In the genomic region with DNA sequence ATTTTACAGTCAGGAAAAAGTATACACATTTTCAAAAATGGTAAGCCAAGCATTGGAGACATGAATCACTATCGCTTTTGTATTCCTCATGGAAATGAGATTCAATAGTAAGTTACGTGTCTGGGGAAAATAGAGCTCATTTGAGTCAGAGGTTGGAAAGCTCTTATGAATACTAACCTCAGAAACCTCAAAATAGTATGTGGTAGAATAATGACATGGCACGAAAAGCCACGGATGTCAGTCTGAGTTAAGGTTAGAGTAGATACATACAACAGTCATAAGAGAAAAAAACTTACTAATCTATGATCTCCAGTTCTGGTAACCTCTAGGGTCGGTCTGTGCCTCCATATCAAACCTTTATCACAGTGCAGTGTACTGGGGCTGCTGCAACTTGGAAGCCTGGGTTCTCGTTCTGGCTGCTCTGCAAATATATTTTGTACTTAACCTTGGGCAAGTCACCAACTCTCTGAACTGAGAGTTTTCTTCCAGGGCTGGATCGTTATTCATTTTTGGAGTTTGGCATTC, we compare ENCODE assay signal across 8 cellular contexts. TPM values are rescaled to one million over a fixed set of nuclear protein-coding genes. Genes with fewer than 3 reads are reported as not detected.
A peak's percentile ranks its signal among the peaks of the same experiment; 100 is the strongest.
DNase-seq lines count a peak whose midpoint lies in the region; ATAC-seq and TF ChIP-seq lines count a peak whose summit lies in the region.

No MANE protein-coding gene starts in this region.

- in situ Hi-C loops in brain microvascular endothelial cell (cut with HindIII; ENCODE audit: low pct_ligation_motif_present, low sequenced_read_pairs), result no loop called here

- WGBS in smooth muscle cell (ENCODE audit: low lambda C conversion rate), result 33% methylated on average over 7 of the region's 7 CpGs

- DNase-seq in brain microvascular endothelial cell, result peak; percentile 94
- no peak for DNase-seq in smooth muscle cell (lab: John Stamatoyannopoulos, UW; ENCODE audit: unreplicated experiment)
- DNase-seq in GM19240 (ENCODE audit: insufficient read length, low spot score), result no peak
- no peak for DNase-seq in NCI-H1092 treated with DMSO at 0.1 percent for 48 hours (lab: John Stamatoyannopoulos, UW)
- no peak for DNase-seq in H7
- no peak for DNase-seq in Ammon's horn (ENCODE audit: low spot score)

- ATAC-seq in GM18858 (IDR thresholded peaks at IDR 0.05; ENCODE audit: unreplicated experiment), result peak; percentile 70

- H3K4me2 ChIP-seq in KMS-11 (peak overlapping the region; percentile 26; the same call in 1 of the 2 replicates), smooth muscle cell (peak overlapping the region; percentile 70)

- no peak overlapping the region for H3K27ac ChIP-seq in KMS-11
- H3K27ac ChIP-seq in brain microvascular endothelial cell, result peak overlapping the region; percentile 85
- H3K27ac ChIP-seq in smooth muscle cell (ENCODE audit: low read depth), result peak overlapping the region; percentile 92

- H3K4me3 ChIP-seq in KMS-11 (IDR thresholded peaks at IDR 0.05; ENCODE audit: insufficient read depth, low read depth, low read length) (no peak overlapping the region), brain microvascular endothelial cell (ENCODE audit: low read depth, low read length) (no peak overlapping the region), smooth muscle cell (no peak overlapping the region), H7 (ENCODE audit: insufficient read depth, low read depth, low read length) (no peak overlapping the region)

- TF ChIP-seq CTCF in KMS-11 (conservative IDR thresholded peaks at IDR 0.05; ENCODE audit: low read depth, low read length) (no peak), brain microvascular endothelial cell (IDR thresholded peaks at IDR 0.05; ENCODE audit: low read depth, low read length, missing control alignments) (no peak), smooth muscle cell (IDR thresholded peaks at IDR 0.05; ENCODE audit: borderline replicate concordance, insufficient read depth, poor library complexity, severe bottlenecking) (no peak)

- H3K9me3 ChIP-seq in smooth muscle cell (replicated peaks; ENCODE audit: low read depth), result no peaks in the 10 kb centered on the region

- H3F3A ChIP-seq in smooth muscle cell (ENCODE audit: low read depth), result peaks cover 26% of the 10 kb centered on the region

- H3K36me3 ChIP-seq in KMS-11 (ENCODE audit: insufficient read depth) (no peaks in the 10 kb centered on the region), brain microvascular endothelial cell (replicated peaks) (peaks cover 4% of the 10 kb centered on the region), smooth muscle cell (ENCODE audit: low read depth) (no peaks in the 10 kb centered on the region), H7 (replicated peaks; ENCODE audit: control insufficient read depth, insufficient read depth, low read length) (peaks cover 1% of the 10 kb centered on the region; the same call in 1 of the 2 replicates)

- no peak overlapping the region for H2AFZ ChIP-seq in KMS-11 (ENCODE audit: low read depth)
- no peak overlapping the region for H2AFZ ChIP-seq in smooth muscle cell (ENCODE audit: low read depth)

- H4K20me1 ChIP-seq in KMS-11 (ENCODE audit: insufficient read depth) (no peaks in the 10 kb centered on the region), smooth muscle cell (ENCODE audit: low read depth) (peaks cover 26% of the 10 kb centered on the region)

- H3K4me1 ChIP-seq in KMS-11 (ENCODE audit: low read depth, poor library complexity, severe bottlenecking) (peaks cover 12% of the 10 kb centered on the region), smooth muscle cell (ENCODE audit: low read depth) (peaks cover 28% of the 10 kb centered on the region)

- no peaks in the 10 kb centered on the region; the same call in 1 of the 2 replicates for H3K27me3 ChIP-seq in KMS-11 (ENCODE audit: insufficient read depth, low read depth)
- H3K27me3 ChIP-seq in brain microvascular endothelial cell (replicated peaks), result no peaks in the 10 kb centered on the region
- no peaks in the 10 kb centered on the region for H3K27me3 ChIP-seq in smooth muscle cell (ENCODE audit: low read depth)
- no peaks in the 10 kb centered on the region for H3K27me3 ChIP-seq in H7 (ENCODE audit: control insufficient read depth, insufficient read depth, low read length)

- no peaks in the 10 kb centered on the region for H3K79me2 ChIP-seq in KMS-11 (ENCODE audit: insufficient read depth, low read depth)
- peaks cover 66% of the 10 kb centered on the region for H3K79me2 ChIP-seq in smooth muscle cell (ENCODE audit: low read depth)

- H3K9ac ChIP-seq in KMS-11 (no peak overlapping the region), smooth muscle cell (ENCODE audit: low read depth) (peak overlapping the region; percentile 42)

RNA-seq across cellular contexts. Expression of gene MAP1B, which starts 31.7 kb away (rescaled TPM):
- total RNA-seq in smooth muscle cell, result 111 TPM in 2 replicates
- polyA plus RNA-seq in smooth muscle cell, result 139 and 143 TPM in 2 replicates
- total RNA-seq in H7 (2014; rRNA removed; shearing (Covaris generic)), result 31.1 and 41.4 TPM in 2 replicates
